Comparison of ENCODE assay signal across 8 cellular contexts in the genomic region with DNA sequence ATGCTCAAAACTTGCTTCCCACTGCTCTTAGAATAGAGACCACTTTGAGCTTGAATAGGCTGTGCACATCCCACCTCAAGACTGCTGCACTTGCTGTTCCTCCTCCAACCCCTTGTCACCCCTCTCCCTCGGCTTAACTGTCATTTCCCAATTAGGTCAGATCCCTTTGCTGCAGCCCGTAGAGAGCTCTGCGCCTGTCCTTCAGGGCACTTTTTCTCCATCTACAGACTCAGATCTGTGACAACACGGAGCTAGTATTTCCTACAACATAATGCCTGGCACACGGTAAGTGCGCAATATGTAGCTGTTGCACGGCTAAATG. TPM values are rescaled to one million over a fixed set of nuclear protein-coding genes. Genes with fewer than 3 reads are reported as not detected.
DNase-seq lines count a peak whose midpoint lies in the region; ATAC-seq and TF ChIP-seq lines count a peak whose summit lies in the region.

No MANE protein-coding gene starts in this region.

- H3K4me1 Mint-ChIP-seq in neural crest cell, result peaks cover 28% of the 10 kb centered on the region

- no peak for TF ChIP-seq CTCF in neural crest cell (conservative IDR thresholded peaks at IDR 0.05)

- no peaks in the 10 kb centered on the region for H3K9me3 ChIP-seq in endocrine pancreas (ENCODE audit: control insufficient read depth, low read length)

- DNase-seq in GM03348 (ENCODE audit: low spot score) (peak; percentile 21), NCI-H82 treated with DMSO at 0.1 percent for 48 hours (lab: John Stamatoyannopoulos, UW; ENCODE audit: unreplicated experiment) (peak; percentile 51), neural crest cell (ENCODE audit: low read depth, low spot score) (no peak), H4 (ENCODE audit: low spot score) (no peak), NCI-H1105 treated with DMSO at 0.1 percent for 48 hours (lab: John Stamatoyannopoulos, UW) (no peak), inferior parietal cortex (ENCODE audit: extremely low spot score) (no peak)

- peak overlapping the region; percentile 16 for H3K9ac ChIP-seq in endocrine pancreas (ENCODE audit: control insufficient read depth, insufficient read depth, low read length)

- H3K9me3 Mint-ChIP-seq in neural crest cell, result no peaks in the 10 kb centered on the region

- peak overlapping the region; percentile 86 for H3K4me3 Mint-ChIP-seq in neural crest cell

- H3K4me3 ChIP-seq in endocrine pancreas (ENCODE audit: control insufficient read depth, insufficient read depth, low read length), result peak overlapping the region; percentile 48

- H3K36me3 ChIP-seq in endocrine pancreas (ENCODE audit: control insufficient read depth, insufficient read depth, low read length), result no peaks in the 10 kb centered on the region

- no peak overlapping the region for H3K27ac Mint-ChIP-seq in neural crest cell (ENCODE audit: unreplicated experiment)

- H3K27me3 ChIP-seq in endocrine pancreas (ENCODE audit: control insufficient read depth, insufficient read depth, low read length), result no peaks in the 10 kb centered on the region

- ATAC-seq in GM21723 (IDR thresholded peaks at IDR 0.05; ENCODE audit: unreplicated experiment), result peak; percentile 28

- H3K36me3 Mint-ChIP-seq in neural crest cell (ENCODE audit: low read depth), result no peaks in the 10 kb centered on the region

- no peaks in the 10 kb centered on the region for H3K27me3 Mint-ChIP-seq in neural crest cell (ENCODE audit: low read depth)

- peaks cover 4% of the 10 kb centered on the region for H3K4me1 ChIP-seq in endocrine pancreas (ENCODE audit: control insufficient read depth, insufficient read depth, low read length)

RNA-seq across cellular contexts. Expression of a gene that starts 0.5 kb away (rescaled TPM):
- total RNA-seq in neural crest cell, result 24.2 and 24.7 TPM in 2 replicates
- total RNA-seq in H4 (2014; rRNA removed; shearing (Covaris generic)), result 2.1 and 5.7 TPM in 2 replicates

RNA-seq across cellular contexts. Expression of a gene that starts 31.3 kb away (rescaled TPM):
- 13.3 and 15.4 TPM in 2 replicates for total RNA-seq in neural crest cell
- total RNA-seq in H4 (2014; rRNA removed; shearing (Covaris generic)), result 9.9 and 11.6 TPM in 2 replicates

Comparison
In these comparisons a context has a peak if more than half of its experiments do, and no peak if none do; other contexts are left out.
1. DNase-seq: peak in GM03348 (single experiment) and NCI-H82 treated with DMSO at 0.1 percent for 48 hours (single experiment); none in neural crest cell (single experiment), H4 (single experiment), NCI-H1105 treated with DMSO at 0.1 percent for 48 hours (single experiment) and inferior parietal cortex (single experiment).